Comparison of ENCODE assay signal across 8 cellular contexts in genomic region chr1:25430666-25431494, GRCh38. TPM values are rescaled to one million over a fixed set of nuclear protein-coding genes. Genes with fewer than 3 reads are reported as not detected.
DNase-seq lines count a peak whose midpoint lies in the region; ATAC-seq and TF ChIP-seq lines count a peak whose summit lies in the region.

Gene MACO1, plus strand, starts transcription at chr1:25430897. Its CDS starts 202 bp downstream, at chr1:25431099.

- H3K27ac ChIP-seq in temporal lobe (ENCODE audit: low read depth, low read length) = peak within 1 kb of the TSS; percentile 98

- peak within 1 kb of the TSS; percentile 96 for H3K27ac Mint-ChIP-seq in activated naive CD8-positive, alpha-beta T cell treated with anti-CD3 and anti-CD28 coated beads, Interleukin-2, amount 10 ng/mL, durations not matched to agents 7 days and 5 days
- peak within 1 kb of the TSS; percentile 100 for H3K27ac Mint-ChIP-seq in glutamatergic neuron (ENCODE audit: unreplicated experiment)

- H3K4me1 Mint-ChIP-seq in activated naive CD8-positive, alpha-beta T cell treated with anti-CD3 and anti-CD28 coated beads, Interleukin-2, amount 10 ng/mL, durations not matched to agents 7 days and 5 days = peaks cover 47% of the 10 kb centered on the region
- peaks cover 33% of the 10 kb centered on the region for H3K4me1 Mint-ChIP-seq in glutamatergic neuron (ENCODE audit: low read depth, unreplicated experiment)

- peak; percentile 86 for ATAC-seq in HG02759 (IDR thresholded peaks at IDR 0.05; ENCODE audit: unreplicated experiment)
- ATAC-seq in activated naive CD8-positive, alpha-beta T cell treated with anti-CD3 and anti-CD28 coated beads, Interleukin-2, amount 10 ng/mL, durations not matched to agents 7 days and 5 days (ENCODE audit: low read depth) = peak; percentile 91
- peak; percentile 95 for ATAC-seq in omental fat pad (ENCODE audit: low FRiP score)

- DNase-seq in GM10248 (ENCODE audit: extremely low spot score) = peak; percentile 97
- DNase-seq in NCI-H1417 (lab: John Stamatoyannopoulos, UW) = peak; percentile 96 to 98 (median 97)
- DNase-seq in SW 1271 (lab: John Stamatoyannopoulos, UW) = peak; percentile 75 to 91
- DNase-seq in activated naive CD8-positive, alpha-beta T cell treated with anti-CD3 and anti-CD28 coated beads, Interleukin-2, amount 10 ng/mL, durations not matched to agents 7 days and 5 days = peak; percentile 98
- DNase-seq in glutamatergic neuron = peak; percentile 98
- peak; percentile 90 for DNase-seq in omental fat pad (ENCODE audit: low spot score)

- TF ChIP-seq CTCF in GM10248 (IDR thresholded peaks at IDR 0.05; ENCODE audit: control extremely low read depth, extremely low read depth, low read depth, missing control alignments) (no peak), glutamatergic neuron (IDR thresholded peaks at IDR 0.05; ENCODE audit: partially characterized antibody, unreplicated experiment) (no peak), omental fat pad (IDR thresholded peaks at IDR 0.05) (no peak)

- H3K4me3 Mint-ChIP-seq in activated naive CD8-positive, alpha-beta T cell treated with anti-CD3 and anti-CD28 coated beads, Interleukin-2, amount 10 ng/mL, durations not matched to agents 7 days and 5 days = peak within 1 kb of the TSS; percentile 95
- H3K4me3 Mint-ChIP-seq in glutamatergic neuron (ENCODE audit: unreplicated experiment) = peak within 1 kb of the TSS; percentile 96

- POLR2A ChIA-PET in GM10248 (lab: Yijun Ruan, JAX) = interaction anchor here (0.5 kb wide), 1 partner anchor 1738 kb away, joined by 4 read pairs; no protein-coding TSS in a partner anchor
- POLR2A ChIA-PET in activated naive CD8-positive, alpha-beta T cell treated with anti-CD3 and anti-CD28 coated beads, Interleukin-2, amount 10 ng/mL, durations not matched to agents 7 days and 5 days (lab: Charles Lee) = interaction anchor here (0.5 to 2.1 kb wide), 10 partner anchors 10 to 919 kb away, joined by 3 to 10 read pairs (median 4); partner anchors contain the start of genes MTFR1L, RSRP1 and TMEM50A

- H3K36me3 Mint-ChIP-seq in activated naive CD8-positive, alpha-beta T cell treated with anti-CD3 and anti-CD28 coated beads, Interleukin-2, amount 10 ng/mL, durations not matched to agents 7 days and 5 days = peaks cover 3% of the 10 kb centered on the region
- H3K36me3 Mint-ChIP-seq in glutamatergic neuron (ENCODE audit: unreplicated experiment) = no peaks in the 10 kb centered on the region

- H3K9me3 Mint-ChIP-seq in activated naive CD8-positive, alpha-beta T cell treated with anti-CD3 and anti-CD28 coated beads, Interleukin-2, amount 10 ng/mL, durations not matched to agents 7 days and 5 days = no peaks in the 10 kb centered on the region
- H3K9me3 Mint-ChIP-seq in glutamatergic neuron (ENCODE audit: unreplicated experiment) = peaks cover 12% of the 10 kb centered on the region

- CTCF ChIA-PET in GM10248 (lab: Yijun Ruan, JAX) = interaction anchor here (0.7 to 2.3 kb wide), 6 partner anchors 10 to 89 kb away, joined by 3 to 7 read pairs (median 4); no protein-coding TSS in a partner anchor

- H3K27me3 Mint-ChIP-seq in activated naive CD8-positive, alpha-beta T cell treated with anti-CD3 and anti-CD28 coated beads, Interleukin-2, amount 10 ng/mL, durations not matched to agents 7 days and 5 days = no peaks in the 10 kb centered on the region
- H3K27me3 Mint-ChIP-seq in glutamatergic neuron (ENCODE audit: unreplicated experiment) = peaks cover 12% of the 10 kb centered on the region

RNA-seq across cellular contexts. Expression of gene MACO1, which starts in this region (rescaled TPM):
- total RNA-seq in activated naive CD8-positive, alpha-beta T cell treated with anti-CD3 and anti-CD28 coated beads, Interleukin-2, amount 10 ng/mL, durations not matched to agents 7 days and 5 days = 10 to 100 TPM; 20.6 to 21.1 TPM
- total RNA-seq in glutamatergic neuron (ENCODE audit: unreplicated experiment) (85.4 TPM), omental fat pad (10 to 100 TPM; 13.0 to 16.6 (median 15.7) TPM), temporal lobe (56.3 TPM)

Comparison
In these comparisons a context has a peak if more than half of its experiments do, and no peak if none do; other contexts are left out.
1. Peak in every context shown above with its lines: DNase-seq, ATAC-seq and H3K27ac ChIP-seq.